17 cellular contexts compared by ENCODE assay signal in the genomic region with DNA sequence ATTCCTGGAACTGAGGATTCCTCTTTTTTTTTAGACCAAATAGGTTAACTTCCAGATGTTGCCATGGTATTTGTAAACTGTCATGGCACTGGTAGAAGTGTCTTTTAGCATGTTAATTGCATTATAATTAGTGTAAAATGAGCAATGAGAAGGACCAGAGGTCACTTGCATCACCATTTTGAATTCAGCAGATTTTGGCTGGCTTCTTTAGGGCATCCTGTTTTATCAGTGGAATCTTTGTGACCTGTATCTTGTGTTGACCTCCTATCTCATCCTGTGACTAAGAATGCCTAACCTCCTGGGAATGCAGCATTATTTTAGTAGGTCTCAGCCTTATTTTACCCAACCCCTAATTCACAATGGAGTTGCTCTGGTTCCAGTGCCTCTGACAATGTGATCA.
DNase-seq lines count a peak whose midpoint lies in the region; ATAC-seq, FAIRE-seq and TF ChIP-seq lines count a peak whose summit lies in the region.
"Had no signal": no experiment of that assay in that cellular context is flagged by ENCODE, and none has a peak within 500 bp of the region (broad histone marks: within the 10 kb centered on the region; RNA-seq: fewer than 3 reads in every experiment).

No MANE protein-coding gene starts in this region.

- H3K27me3 ChIP-seq in GM23248 (replicated peaks; ENCODE audit: insufficient read depth) (no peaks in the 10 kb centered on the region), astrocyte (ENCODE audit: insufficient read depth, low read length) (no peaks in the 10 kb centered on the region)
- H3K27me3 ChIP-seq: BE2C had no signal

- H3K79me2 ChIP-seq in GM23248 (ENCODE audit: insufficient read depth) (no peaks in the 10 kb centered on the region), astrocyte (ENCODE audit: insufficient read depth, low read length) (no peaks in the 10 kb centered on the region)

- H3K9me3 ChIP-seq in GM23248 (ENCODE audit: low read depth) (no peaks in the 10 kb centered on the region), astrocyte (ENCODE audit: insufficient read depth, low read depth, low read length) (peaks cover 3% of the 10 kb centered on the region)
- H3K9me3 ChIP-seq: BE2C, HAP-1 had no signal

- H3K4me2 ChIP-seq in GM23248 (ENCODE audit: unreplicated experiment) (no peak overlapping the region), astrocyte (ENCODE audit: low read length) (peak overlapping the region; percentile 14)

- H3K36me3 Mint-ChIP-seq in astrocyte (ENCODE audit: low read depth, unreplicated experiment) = peaks cover 3% of the 10 kb centered on the region

- peaks cover 6% of the 10 kb centered on the region for H3K4me1 Mint-ChIP-seq in astrocyte (ENCODE audit: low read depth, unreplicated experiment)
- H3K4me1 Mint-ChIP-seq: CD4-positive, alpha-beta memory T cell had no signal

- TF ChIP-seq CTCF in astrocyte (IDR thresholded peaks at IDR 0.05; ENCODE audit: insufficient read depth, low read depth, low read length) (no peak), omental fat pad (IDR thresholded peaks at IDR 0.05) (no peak)

- no peak for FAIRE-seq in astrocyte (lab: Jason Lieb, UNC)
- FAIRE-seq: A204.1, D721Med, GM12878, GM18507, H1 had no signal

- H3K27ac Mint-ChIP-seq in astrocyte (ENCODE audit: unreplicated experiment) = no peak overlapping the region
- H3K27ac Mint-ChIP-seq: CD4-positive, alpha-beta memory T cell had no signal

- no peaks in the 10 kb centered on the region for H3F3A ChIP-seq in GM23248 (ENCODE audit: insufficient read depth)

- in situ Hi-C loops in GM23248 (cut with MboI) = no loop called here

- H3K27me3 Mint-ChIP-seq in astrocyte (ENCODE audit: low read depth, unreplicated experiment) = no peaks in the 10 kb centered on the region
- H3K27me3 Mint-ChIP-seq: IgD-negative memory B cell had no signal

- H3K4me3 ChIP-seq in GM23248 (no peak overlapping the region), astrocyte (ENCODE audit: insufficient read depth, low read depth, low read length) (no peak overlapping the region)
- H3K4me3 ChIP-seq: GM12878, HAP-1 had no signal

- H4K20me1 ChIP-seq in GM23248 (ENCODE audit: insufficient read depth) (no peaks in the 10 kb centered on the region), astrocyte (ENCODE audit: insufficient read depth, low read length) (no peaks in the 10 kb centered on the region)

- H3K4me1 ChIP-seq in GM23248 (ENCODE audit: insufficient read depth) = peaks cover 4% of the 10 kb centered on the region; the same call in 1 of the 2 replicates
- H3K4me1 ChIP-seq in astrocyte (ENCODE audit: insufficient read depth, low read length) = no peaks in the 10 kb centered on the region
- H3K4me1 ChIP-seq: BE2C, HAP-1 had no signal

- H3K27ac ChIP-seq in GM23248 (0 out of 2 replicates have a peak overlapping the region, but pooled peaks have one; percentile 16), astrocyte (ENCODE audit: low read depth, low read length) (peak overlapping the region; percentile 50)
- H3K27ac ChIP-seq: C4-2B had no signal

- H3K36me3 ChIP-seq in GM23248 (ENCODE audit: low read depth) (no peaks in the 10 kb centered on the region), astrocyte (ENCODE audit: insufficient read depth, low read length) (no peaks in the 10 kb centered on the region)
- H3K36me3 ChIP-seq: BE2C, HAP-1 had no signal

- H3K4me3 Mint-ChIP-seq in astrocyte (ENCODE audit: unreplicated experiment) = no peak overlapping the region
- H3K4me3 Mint-ChIP-seq: CD4-positive, alpha-beta memory T cell; IgD-negative memory B cell had no signal

- no peak overlapping the region for H3K9ac ChIP-seq in GM23248
- no peak overlapping the region for H3K9ac ChIP-seq in astrocyte (ENCODE audit: low read length)

- H3K9me3 Mint-ChIP-seq in astrocyte (ENCODE audit: unreplicated experiment) = peaks cover 2% of the 10 kb centered on the region

- H2AFZ ChIP-seq in GM23248 = no peak overlapping the region
- H2AFZ ChIP-seq in astrocyte (ENCODE audit: low read depth, low read length) = no peak overlapping the region

- H3K9me2 ChIP-seq in GM23248 (ENCODE audit: insufficient read depth) = no peaks in the 10 kb centered on the region

- DNase-seq in GM23248 (no peak), astrocyte (ENCODE audit: low read depth) (no peak), islet precursor cell (peak; percentile 7), COR-L47 (lab: John Stamatoyannopoulos, UW) (no peak), omental fat pad (ENCODE audit: low spot score) (no peak)
- DNase-seq in effector CD4-positive, alpha-beta T cell = no peak
- DNase-seq: BE2C; CD4-positive, alpha-beta memory T cell had no signal

- ATAC-seq in GM21423 (IDR thresholded peaks at IDR 0.05; ENCODE audit: unreplicated experiment) (no peak), omental fat pad (ENCODE audit: low FRiP score) (no peak)
- ATAC-seq: GM12878 had no signal
